ENCODE assay signal across 13 cellular contexts in genomic region chrX:49102221-49102620, GRCh38. TPM values are rescaled to one million over a fixed set of nuclear protein-coding genes. Genes with fewer than 3 reads are reported as not detected.
DNase-seq lines count a peak whose midpoint lies in the region; ATAC-seq and TF ChIP-seq lines count a peak whose summit lies in the region.
"Had no signal": no experiment of that assay in that cellular context is flagged by ENCODE, and none has a peak within 500 bp of the region (broad histone marks: within the 10 kb centered on the region; RNA-seq: fewer than 3 reads in every experiment).

No MANE protein-coding gene starts in this region.

- CTCF ChIA-PET in activated naive CD4-positive, alpha-beta T cell treated with anti-CD3 and anti-CD28 coated beads for 36 hours (lab: Charles Lee), result interaction anchor here (0.6 kb wide), 1 partner anchor 206 kb away, joined by 3 read pairs; no protein-coding TSS in a partner anchor
- CTCF ChIA-PET in T-cell (lab: Charles Lee), result no interaction called here

- WGBS in endodermal cell (ENCODE audit: insufficient coverage in 1 of 2, insufficient read length in 1 of 2), 2 experiments, result 92 to 97% methylated on average over 2 to 6 of the region's 7 CpGs

- H3K4me1 ChIP-seq in endodermal cell (ENCODE audit: control insufficient read depth, insufficient read depth, low read length), result no peaks in the 10 kb centered on the region
- H3K4me1 ChIP-seq: breast epithelium, prostate gland had no signal

- no peak overlapping the region for H3K27ac ChIP-seq in endodermal cell (ENCODE audit: low read depth, low read length)

- no peaks in the 10 kb centered on the region for H3K9me3 ChIP-seq in endodermal cell (ENCODE audit: control insufficient read depth, low read length)
- H3K9me3 ChIP-seq: breast epithelium, prostate gland, tibial nerve had no signal

- intact Hi-C loops in activated naive CD4-positive, alpha-beta T cell treated with anti-CD3 and anti-CD28 coated beads for 36 hours (cut with micrococcal nuclease), result loop anchor here (5.0 kb wide), 1 partner anchor 405 kb away; the partner anchor contains the start of gene SUV39H1

- H3K4me3 ChIP-seq in endodermal cell (ENCODE audit: low read length), result no peak overlapping the region

- ATAC-seq in T-cell (replicated peaks in 1 of 4), result no peak
- no peak for ATAC-seq in stimulated activated naive B cell treated with anti-CD40 and anti-IgM and Interleukin-4, amounts not matched to agents 10 μg/mL and 1 μg/mL and 100 μg/mL, for 72 hours (replicated peaks)
- ATAC-seq in HG02970 (IDR thresholded peaks at IDR 0.05; ENCODE audit: low FRiP score, unreplicated experiment), result no peak

- POLR2A ChIA-PET in T-cell (lab: Charles Lee), result no interaction called here

- no peaks in the 10 kb centered on the region for H3K36me3 Mint-ChIP-seq in activated naive CD4-positive, alpha-beta T cell treated with anti-CD3 and anti-CD28 coated beads for 36 hours (ENCODE audit: low read depth)
- no peaks in the 10 kb centered on the region for H3K36me3 Mint-ChIP-seq in T-cell
- peaks cover 2% of the 10 kb centered on the region for H3K36me3 Mint-ChIP-seq in endodermal cell (ENCODE audit: low read depth)
- peaks cover 3 to 4% of the 10 kb centered on the region in 2 donors for H3K36me3 Mint-ChIP-seq in stimulated activated naive B cell treated with anti-CD40 and anti-IgM and Interleukin-4, amounts not matched to agents 10 μg/mL and 1 μg/mL and 100 μg/mL, for 72 hours

- no peaks in the 10 kb centered on the region for H3K36me3 ChIP-seq in endodermal cell (ENCODE audit: control insufficient read depth, insufficient read depth, low read length)
- H3K36me3 ChIP-seq: breast epithelium, prostate gland, tibial nerve had no signal

- DNase-seq in activated naive CD4-positive, alpha-beta T cell treated with anti-CD3 and anti-CD28 coated beads for 36 hours, result no peak
- DNase-seq in activated naive CD4-positive, alpha-beta T cell treated with Interleukin-2 at 50 U/mL for 16 hours, result no peak
- DNase-seq in T-cell (no peak), endodermal cell (no peak), NCI-H1105 (lab: John Stamatoyannopoulos, UW) (no peak), superior temporal gyrus (ENCODE audit: extremely low spot score) (no peak)
- no peak for DNase-seq in stimulated activated naive B cell treated with anti-CD40 and anti-IgM and Interleukin-4, amounts not matched to agents 10 μg/mL and 1 μg/mL and 100 μg/mL, for 72 hours
- DNase-seq: HFFc6, islet precursor cell had no signal

- H3K9me3 Mint-ChIP-seq in activated naive CD4-positive, alpha-beta T cell treated with anti-CD3 and anti-CD28 coated beads for 36 hours, result no peaks in the 10 kb centered on the region
- H3K9me3 Mint-ChIP-seq in T-cell (no peaks in the 10 kb centered on the region), endodermal cell (peaks cover 51% of the 10 kb centered on the region)
- H3K9me3 Mint-ChIP-seq in stimulated activated naive B cell treated with anti-CD40 and anti-IgM and Interleukin-4, amounts not matched to agents 10 μg/mL and 1 μg/mL and 100 μg/mL, for 72 hours, result no peaks in the 10 kb centered on the region
- H3K9me3 Mint-ChIP-seq: HFFc6 had no signal

- no peak for TF ChIP-seq CTCF in endodermal cell (conservative IDR thresholded peaks at IDR 0.05)

- H3K4me1 Mint-ChIP-seq in activated naive CD4-positive, alpha-beta T cell treated with anti-CD3 and anti-CD28 coated beads for 36 hours (ENCODE audit: low read depth), result peaks cover 8% of the 10 kb centered on the region
- H3K4me1 Mint-ChIP-seq in T-cell (peaks cover 0 to 8% (median 0%) of the 10 kb centered on the region in 3 donors), endodermal cell (no peaks in the 10 kb centered on the region)
- peaks cover 6 to 14% of the 10 kb centered on the region in 2 donors for H3K4me1 Mint-ChIP-seq in stimulated activated naive B cell treated with anti-CD40 and anti-IgM and Interleukin-4, amounts not matched to agents 10 μg/mL and 1 μg/mL and 100 μg/mL, for 72 hours

- no peak overlapping the region for H3K27ac Mint-ChIP-seq in activated naive CD4-positive, alpha-beta T cell treated with anti-CD3 and anti-CD28 coated beads for 36 hours
- H3K27ac Mint-ChIP-seq in T-cell, result no peak overlapping the region
- peak overlapping the region; percentile 17 for H3K27ac Mint-ChIP-seq in endodermal cell
- H3K27ac Mint-ChIP-seq in stimulated activated naive B cell treated with anti-CD40 and anti-IgM and Interleukin-4, amounts not matched to agents 10 μg/mL and 1 μg/mL and 100 μg/mL, for 72 hours, result no peak overlapping the region

- H3K27me3 ChIP-seq in endodermal cell (ENCODE audit: control insufficient read depth, insufficient read depth, low read length, poor library complexity, severe bottlenecking), result no peaks in the 10 kb centered on the region
- H3K27me3 ChIP-seq: tibial nerve had no signal

- no peak overlapping the region for H3K9ac ChIP-seq in endodermal cell (ENCODE audit: extremely low read depth, low read length, poor library complexity, severe bottlenecking)

- H3K27me3 Mint-ChIP-seq in activated naive CD4-positive, alpha-beta T cell treated with anti-CD3 and anti-CD28 coated beads for 36 hours (ENCODE audit: low read depth), result no peaks in the 10 kb centered on the region
- H3K27me3 Mint-ChIP-seq in T-cell (no peaks in the 10 kb centered on the region), endodermal cell (ENCODE audit: insufficient read depth) (no peaks in the 10 kb centered on the region)
- no peaks in the 10 kb centered on the region for H3K27me3 Mint-ChIP-seq in stimulated activated naive B cell treated with anti-CD40 and anti-IgM and Interleukin-4, amounts not matched to agents 10 μg/mL and 1 μg/mL and 100 μg/mL, for 72 hours

- H3K4me3 Mint-ChIP-seq in activated naive CD4-positive, alpha-beta T cell treated with anti-CD3 and anti-CD28 coated beads for 36 hours, result peak overlapping the region; percentile 90
- H3K4me3 Mint-ChIP-seq in T-cell, result peak overlapping the region; percentile 77 to 87 (median 85)
- H3K4me3 Mint-ChIP-seq in endodermal cell, result peak overlapping the region; percentile 77
- peak overlapping the region; percentile 87 to 92 for H3K4me3 Mint-ChIP-seq in stimulated activated naive B cell treated with anti-CD40 and anti-IgM and Interleukin-4, amounts not matched to agents 10 μg/mL and 1 μg/mL and 100 μg/mL, for 72 hours

RNA-seq across cellular contexts. Expression of gene GPKOW, which starts 21.3 kb away (rescaled TPM):
- total RNA-seq in activated naive CD4-positive, alpha-beta T cell treated with anti-CD3 and anti-CD28 coated beads for 36 hours, result 10 to 100 TPM; 18.6 to 19.9 TPM
- 10 to 100 TPM; 16.5 to 25.9 (median 23.1) TPM for total RNA-seq in T-cell
- 10 to 100 TPM; 17.9 to 23.7 TPM for total RNA-seq in endodermal cell
- polyA plus RNA-seq in endodermal cell (2013, experiment 1 of 2), result 25.1 TPM
- polyA plus RNA-seq in endodermal cell (2013, experiment 2 of 2), result 23.2 TPM

RNA-seq across cellular contexts. Expression of gene WDR45, which starts 22.5 kb away (rescaled TPM):
- total RNA-seq in activated naive CD4-positive, alpha-beta T cell treated with anti-CD3 and anti-CD28 coated beads for 36 hours, result 10 to 100 TPM; 17.9 to 22.5 TPM
- total RNA-seq in T-cell (100 to 1,000 TPM in 3 of 5 donors, 10 to 100 TPM in 2; 66.2 to 134 (median 112) TPM), endodermal cell (10 to 100 TPM; 29.8 to 42.5 TPM)
- 32.4 TPM for polyA plus RNA-seq in endodermal cell (2013, experiment 1 of 2)
- 28.0 TPM for polyA plus RNA-seq in endodermal cell (2013, experiment 2 of 2)

RNA-seq across cellular contexts. Expression of gene PRAF2, which starts 28.4 kb away (rescaled TPM):
- 10 to 100 TPM; 14.5 to 14.8 TPM for total RNA-seq in activated naive CD4-positive, alpha-beta T cell treated with anti-CD3 and anti-CD28 coated beads for 36 hours
- total RNA-seq in T-cell (10 to 100 TPM; 17.5 to 34.5 (median 34.0) TPM), endodermal cell (10 to 100 TPM in 1 of 2 donors, 1 to 10 TPM in 1; 8.2 to 15.7 TPM)
- polyA plus RNA-seq in endodermal cell (2013, experiment 1 of 2), result 35.7 TPM
- 34.4 TPM for polyA plus RNA-seq in endodermal cell (2013, experiment 2 of 2)

RNA-seq across cellular contexts. Expression of gene CCDC120, which starts 43.4 kb away (rescaled TPM):
- total RNA-seq in activated naive CD4-positive, alpha-beta T cell treated with anti-CD3 and anti-CD28 coated beads for 36 hours, result 1 to 10 TPM; 2.1 to 2.2 TPM
- 10 to 100 TPM in 2 of 5 donors, 1 to 10 TPM in 3; 8.5 to 14.9 (median 9.1) TPM for total RNA-seq in T-cell
- total RNA-seq in endodermal cell, result 10 to 100 TPM; 13.4 to 13.5 TPM
- polyA plus RNA-seq in endodermal cell (2013, experiment 1 of 2), result 9.6 TPM
- polyA plus RNA-seq in endodermal cell (2013, experiment 2 of 2), result 7.7 TPM

RNA-seq across cellular contexts. Expression of gene TFE3, which starts 59.1 kb away (rescaled TPM):
- 10 to 100 TPM; 34.7 to 35.5 TPM for total RNA-seq in activated naive CD4-positive, alpha-beta T cell treated with anti-CD3 and anti-CD28 coated beads for 36 hours
- total RNA-seq in T-cell (10 to 100 TPM; 34.3 to 38.8 (median 35.6) TPM), endodermal cell (10 to 100 TPM; 33.2 to 34.4 TPM)
- polyA plus RNA-seq in endodermal cell (2013, experiment 1 of 2), result 19.6 TPM
- polyA plus RNA-seq in endodermal cell (2013, experiment 2 of 2), result 19.1 TPM
